ENCODE assay signal across 18 cellular contexts in genomic region chr1:62181531-62181930, GRCh38. TPM values are rescaled to one million over a fixed set of nuclear protein-coding genes. Genes with fewer than 3 reads are reported as not detected.
DNase-seq lines count a peak whose midpoint lies in the region; TF ChIP-seq lines count a peak whose summit lies in the region.
"Had no signal": no experiment of that assay in that cellular context is flagged by ENCODE, and none has a peak within 500 bp of the region (broad histone marks: within the 10 kb centered on the region; RNA-seq: fewer than 3 reads in every experiment).

No MANE protein-coding gene starts in this region.

- H3K27ac Mint-ChIP-seq in endodermal cell, result peak overlapping the region; percentile 87
- H3K27ac Mint-ChIP-seq: CD14-positive monocyte had no signal

- H3K4me2 ChIP-seq in neural cell (ENCODE audit: low read length), result no peak overlapping the region

- H3K36me3 ChIP-seq in HUES64 (ENCODE audit: insufficient read depth, low read length), result no peaks in the 10 kb centered on the region
- H3K36me3 ChIP-seq in endodermal cell (ENCODE audit: control insufficient read depth, insufficient read depth, low read length), result no peaks in the 10 kb centered on the region
- no peaks in the 10 kb centered on the region for H3K36me3 ChIP-seq in neural cell (ENCODE audit: insufficient read depth, low read length)
- H3K36me3 ChIP-seq in transverse colon, result no peaks in the 10 kb centered on the region
- H3K36me3 ChIP-seq: HAP-1 had no signal

- peaks cover 58% of the 10 kb centered on the region for H3K4me1 Mint-ChIP-seq in endodermal cell
- H3K4me1 Mint-ChIP-seq: CD14-positive monocyte had no signal

- H2AFZ ChIP-seq in neural cell (ENCODE audit: low read depth, low read length), result peak overlapping the region; percentile 27
- H2AFZ ChIP-seq: PC-9 had no signal

- no peak overlapping the region for H3K4me3 Mint-ChIP-seq in endodermal cell
- H3K4me3 Mint-ChIP-seq: CD14-positive monocyte had no signal

- TF ChIP-seq EP300 in neural cell (conservative IDR thresholded peaks at IDR 0.05; ENCODE audit: poor library complexity, severe bottlenecking), result no peak
- no peak for TF ChIP-seq EP300 in transverse colon (IDR thresholded peaks at IDR 0.05; ENCODE audit: low read depth)

- H3K4me1 ChIP-seq in HUES64 (ENCODE audit: insufficient read depth, low read length) (peaks cover 55% of the 10 kb centered on the region), endodermal cell (ENCODE audit: control insufficient read depth, insufficient read depth, low read length) (peaks cover 11% of the 10 kb centered on the region), transverse colon (peaks cover 0 to 20% (median 11%) of the 10 kb centered on the region in 4 donors)

- no peak for TF ChIP-seq RAD21 in neural cell (conservative IDR thresholded peaks at IDR 0.05)

- no peaks in the 10 kb centered on the region for H3K27me3 Mint-ChIP-seq in endodermal cell (ENCODE audit: insufficient read depth)

- no peaks in the 10 kb centered on the region for H4K20me1 ChIP-seq in neural cell (ENCODE audit: insufficient read depth)

- intact Hi-C loops in transverse colon (cut with DNase I; ENCODE audit: low total_unique reads), result no loop called here

- peak overlapping the region; percentile 14 for H3K4me3 ChIP-seq in HUES64 (ENCODE audit: low read length)
- H3K4me3 ChIP-seq in endodermal cell (ENCODE audit: low read length), result no peak overlapping the region
- peak overlapping the region; percentile 50 for H3K4me3 ChIP-seq in neural cell (ENCODE audit: low read length)
- no peak overlapping the region for H3K4me3 ChIP-seq in transverse colon
- H3K4me3 ChIP-seq: HAP-1, PC-9 had no signal

- peak overlapping the region; percentile 40 for H3K9ac ChIP-seq in HUES64 (ENCODE audit: low read depth, low read length)
- no peak overlapping the region for H3K9ac ChIP-seq in endodermal cell (ENCODE audit: extremely low read depth, low read length, poor library complexity, severe bottlenecking)
- peak overlapping the region; percentile 38 for H3K9ac ChIP-seq in neural cell (ENCODE audit: low read length)

- no peaks in the 10 kb centered on the region for H3K9me3 Mint-ChIP-seq in endodermal cell

- in situ Hi-C loops in transverse colon (cut with MboI; ENCODE audit: low pct_ligation_motif_present in 1 of 4, low pct_unique_long_range_greater_than_20kb in 1 of 4, low sequenced_read_pairs in 3 of 4), result no loop called here

- no peaks in the 10 kb centered on the region for H3K9me3 ChIP-seq in HUES64 (ENCODE audit: insufficient read depth, low read depth, low read length)
- no peaks in the 10 kb centered on the region for H3K9me3 ChIP-seq in endodermal cell (ENCODE audit: control insufficient read depth, low read length)
- H3K9me3 ChIP-seq in neural cell (ENCODE audit: low read length), result no peaks in the 10 kb centered on the region
- H3K9me3 ChIP-seq in transverse colon, result no peaks in the 10 kb centered on the region
- H3K9me3 ChIP-seq: HAP-1 had no signal

- no peaks in the 10 kb centered on the region for H3K36me3 Mint-ChIP-seq in endodermal cell (ENCODE audit: low read depth)
- H3K36me3 Mint-ChIP-seq: CD14-positive monocyte had no signal

- TF ChIP-seq POLR2A in transverse colon (IDR thresholded peaks at IDR 0.05), result no peak

- 27% methylated on average over 6 of the region's 7 CpGs for WGBS in HUES64
- 40 to 56% methylated on average over 2 to 7 of the region's 7 CpGs for WGBS in endodermal cell (ENCODE audit: insufficient coverage in 1 of 2, insufficient read length in 1 of 2), 2 experiments
- WGBS in transverse colon (ENCODE audit: low coverage in 1 of 2), 2 donors, result 20 to 50% methylated on average over 2 to 7 of the region's 7 CpGs

- peak overlapping the region; percentile 92 for H3K27ac ChIP-seq in HUES64 (ENCODE audit: low read depth, low read length)
- no peak overlapping the region for H3K27ac ChIP-seq in endodermal cell (ENCODE audit: low read depth, low read length)
- peak overlapping the region; percentile 73 for H3K27ac ChIP-seq in neural cell (ENCODE audit: low read length)
- H3K27ac ChIP-seq in transverse colon, result peak overlapping the region; percentile 50 to 68 (median 52)

- DNase-seq in endodermal cell (peak; percentile 75), transverse colon (no peak), NCI-H1092 (lab: John Stamatoyannopoulos, UW) (no peak)
- no peak for DNase-seq in stimulated activated CD4-positive, alpha-beta T cell treated with anti-CD3 and anti-CD28 coated beads, Interleukin-4, amount 100 ng/mL, for 24 hours
- no peak for DNase-seq in activated naive CD4-positive, alpha-beta T cell treated with anti-CD3 and anti-CD28 coated beads, Interleukin-2, amount 50 U/mL, for 16 hours
- DNase-seq: AML-193, GF-D8, MV-4-11, NCI-H1417 treated with DMSO at 0.1 percent for 48 hours, NCI-H2029 treated with DMSO at 0.1 percent for 48 hours, NCI-H446 treated with DMSO at 0.1 percent for 48 hours, PC-9 had no signal

- no peaks in the 10 kb centered on the region for H3K27me3 ChIP-seq in HUES64 (ENCODE audit: insufficient read depth, low read length)
- no peaks in the 10 kb centered on the region for H3K27me3 ChIP-seq in endodermal cell (ENCODE audit: control insufficient read depth, insufficient read depth, low read length, poor library complexity, severe bottlenecking)
- H3K27me3 ChIP-seq in neural cell (ENCODE audit: insufficient read depth, low read depth, low read length), result no peaks in the 10 kb centered on the region
- H3K27me3 ChIP-seq in transverse colon, result no peaks in the 10 kb centered on the region

- H3F3A ChIP-seq in neural cell (ENCODE audit: insufficient read depth, low read length, poor library complexity, severe bottlenecking), result no peaks in the 10 kb centered on the region

- TF ChIP-seq CTCF in endodermal cell (conservative IDR thresholded peaks at IDR 0.05) (no peak), neural cell (IDR thresholded peaks at IDR 0.05; ENCODE audit: poor library complexity, severe bottlenecking) (no peak), transverse colon (IDR thresholded peaks at IDR 0.05) (no peak)

- no peaks in the 10 kb centered on the region for H3K9me2 ChIP-seq in neural cell (ENCODE audit: insufficient read depth, low read length)

- H3K79me2 ChIP-seq in neural cell (replicated peaks; ENCODE audit: insufficient read depth, low read length), result no peaks in the 10 kb centered on the region

TF ChIP-seq in neural cell, 6 proteins besides CTCF, POLR2A, EP300 and RAD21:
- TF ChIP-seq REST (IDR thresholded peaks at IDR 0.05; ENCODE audit: borderline replicate concordance) (no peak), POLR2AphosphoS5 (IDR thresholded peaks at IDR 0.05) (no peak), MXI1 (conservative IDR thresholded peaks at IDR 0.05; ENCODE audit: poor library complexity, severe bottlenecking) (no peak), TAF1 (IDR thresholded peaks at IDR 0.05; ENCODE audit: low read depth) (no peak), EZH2 (IDR thresholded peaks at IDR 0.05; ENCODE audit: borderline replicate concordance, insufficient read depth, low read length, poor library complexity, severe bottlenecking) (no peak), SMC3 (conservative IDR thresholded peaks at IDR 0.05; ENCODE audit: poor library complexity) (no peak)

RNA-seq across cellular contexts. Expression of gene L1TD1, which starts 13.1 kb away (rescaled TPM):
- 269 TPM for polyA plus RNA-seq in HUES64 (2013, experiment 1 of 2)
- polyA plus RNA-seq in HUES64 (2013, experiment 2 of 2), result 243 TPM
- total RNA-seq in endodermal cell, result 100 to 1,000 TPM in 1 of 2 donors, 10 to 100 TPM in 1; 66.7 to 200 TPM
- polyA plus RNA-seq in endodermal cell (2013, experiment 1 of 2), result 29.5 TPM
- 26.1 TPM for polyA plus RNA-seq in endodermal cell (2013, experiment 2 of 2)
- not detected in 2 replicates for polyA plus RNA-seq in neural cell
- not detected in 2 replicates for polyA minus RNA-seq in neural cell
- total RNA-seq in transverse colon, result 1 to 10 TPM in 3 of 4 donors, not detected in 1; 2.0 to 5.4 (median 3.4) TPM
- total RNA-seq: Daoy, HT-29, PC-9 had no signal

Comparison
In these comparisons a context has a peak if more than half of its experiments do, and no peak if none do; other contexts are left out.
1. H3K4me3 ChIP-seq: peak in HUES64 (single experiment) and neural cell (single experiment); none in endodermal cell (single experiment) and transverse colon (0 of 4).
2. RNA of gene L1TD1, which starts 13.1 kb away (total RNA-seq): 66.7 to 200 TPM in endodermal cell; 2.0 to 5.4 TPM in transverse colon; every median in the first group is over 10 times any median in the second.